8 cellular contexts compared by ENCODE assay signal in the genomic region with DNA sequence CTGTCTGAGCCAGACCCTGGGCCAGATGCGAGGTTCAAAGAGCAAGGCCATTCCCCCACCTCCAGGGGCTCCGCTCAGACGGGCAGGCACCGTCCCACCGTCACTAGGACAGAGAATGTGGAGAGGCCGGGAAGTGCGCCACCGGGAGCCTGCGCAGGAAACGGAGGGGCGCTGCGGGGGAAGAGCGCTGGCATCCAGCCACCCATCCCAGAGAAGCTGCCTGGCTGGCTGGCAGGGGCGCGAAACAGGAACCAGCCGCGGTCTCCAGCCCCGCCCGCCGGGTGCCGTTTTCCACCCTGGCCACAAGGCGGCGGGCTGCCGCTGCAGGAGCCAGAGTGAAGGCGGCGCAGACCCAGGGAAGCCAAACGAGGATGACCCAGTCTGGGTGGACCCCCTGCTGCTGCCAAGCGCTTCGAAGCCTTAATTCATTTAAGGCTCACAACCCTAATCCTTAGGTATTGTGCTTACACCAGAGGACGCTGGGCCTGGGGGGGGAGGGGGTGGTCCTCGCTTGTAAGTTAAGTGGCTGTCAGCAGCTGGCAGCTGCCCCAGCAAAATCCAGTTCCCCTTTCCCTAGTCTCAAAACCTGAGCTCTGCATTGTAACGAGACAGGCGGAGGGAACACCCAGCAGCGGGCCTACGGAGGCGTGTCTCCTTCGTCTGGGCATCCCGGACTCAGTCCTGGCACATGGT.
DNase-seq lines count a peak whose midpoint lies in the region; ATAC-seq, FAIRE-seq and TF ChIP-seq lines count a peak whose summit lies in the region.
"Not testable (repeated sequence)": the region's sequence is repeated elsewhere in the genome, so short reads cannot be mapped to it uniquely, and the experiment has no call there.

No MANE protein-coding gene starts in this region.

- peak; percentile 98 for TF ChIP-seq CTCF in colonic mucosa (IDR thresholded peaks at IDR 0.05)

- not testable (repeated sequence) for H3K27me3 ChIP-seq in colonic mucosa

- peak overlapping the region; percentile 60 for H3K27ac ChIP-seq in colonic mucosa

- DNase-seq in AML-193 (lab: John Stamatoyannopoulos, UW) (peak; percentile 87 to 89), GM19239 (ENCODE audit: insufficient read length, low spot score) (peak; percentile 83), HK-2 (ENCODE audit: unreplicated experiment) (peak; percentile 86), NCI-H748 treated with DMSO at 0.1 percent for 48 hours (lab: John Stamatoyannopoulos, UW) (peak; percentile 79), colonic mucosa (peak; percentile 79), left colon (peak; percentile 69 to 84)
- DNase-seq in activated CD4-positive, alpha-beta T cell treated with anti-CD3 and anti-CD28 coated beads, Interleukin-2, amount 50 U/mL, for 1 hour, result peak; percentile 66
- peak; percentile 37 to 68 (median 67) for DNase-seq in stimulated activated CD4-positive, alpha-beta T cell treated with anti-CD3 and anti-CD28 coated beads, Interleukin-12 subunit alpha, Interleukin-12 subunit beta, amount 100 ng/mL, for 48 hours (ENCODE audit: low read depth in 2 of 3, low spot score in 1 of 3)

- not testable (repeated sequence) for H3K4me1 ChIP-seq in colonic mucosa

- FAIRE-seq in GM19239 (lab: Jason Lieb, UNC), result peak; percentile 88

- peak overlapping the region; percentile 27 to 55 for H3K9ac ChIP-seq in colonic mucosa (ENCODE audit: low read depth in 2 of 2, low read length in 2 of 2)

- not testable (repeated sequence) for H3K36me3 ChIP-seq in colonic mucosa

- peak; percentile 24 for ATAC-seq in left colon

- intact Hi-C loops in colonic mucosa (cut with DNase I); left colon (cut with DNase I, micrococcal nuclease): not testable (repeated sequence)

- peak overlapping the region; percentile 5 for H3K4me3 ChIP-seq in colonic mucosa

- not testable (repeated sequence) for H3K9me3 ChIP-seq in colonic mucosa

Comparison
In these comparisons a context has a peak if more than half of its experiments do, and no peak if none do; other contexts are left out.
1. Peak in every context shown above with its lines: DNase-seq, ATAC-seq, H3K4me3 ChIP-seq and H3K27ac ChIP-seq.